ENCODE assay signal across 16 cellular contexts in the genomic region with DNA sequence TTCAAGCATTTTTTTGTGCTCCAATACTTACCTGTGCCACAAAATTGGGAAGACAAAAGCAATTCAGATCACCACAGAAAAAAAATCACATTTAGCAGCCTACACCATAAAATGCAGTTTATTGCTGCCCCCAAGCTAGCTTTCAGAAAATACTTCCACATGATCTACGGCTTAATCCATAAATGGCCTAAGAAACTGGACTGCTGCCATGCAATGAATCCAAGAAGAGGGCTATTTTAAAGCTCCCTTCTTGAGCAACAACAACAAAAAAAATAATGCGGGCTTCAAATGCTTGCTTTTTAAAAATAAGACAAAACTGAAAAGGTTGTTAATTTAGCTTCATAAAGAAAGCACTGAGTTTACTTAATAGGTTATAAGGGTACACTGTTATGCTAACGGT.
"Had no signal": no experiment of that assay in that cellular context is flagged by ENCODE, and none has a peak within 500 bp of the region (broad histone marks: within the 10 kb centered on the region; RNA-seq: fewer than 3 reads in every experiment).

No MANE protein-coding gene starts in this region.

- DNase-seq: activated CD4-positive, alpha-beta T cell treated with anti-CD3 and anti-CD28 coated beads, Interleukin-2, amount 10 ng/mL, durations not matched to agents 7 days and 5 days; activated CD8-positive, alpha-beta T cell treated with anti-CD3 and anti-CD28 coated beads, Interleukin-2, amount 10 ng/mL, durations not matched to agents 7 days and 5 days; activated naive CD4-positive, alpha-beta T cell treated with Interleukin-2 at 50 U/mL for 16 hours; activated naive CD8-positive, alpha-beta T cell treated with anti-CD3 and anti-CD28 coated beads, Interleukin-2, amount 10 ng/mL, durations not matched to agents 7 days and 5 days; activated T-cell treated with anti-CD3 and anti-CD28 coated beads, Interleukin-2, amount 50 U/mL, for 24 hours; colonic mucosa; heart right ventricle; immature natural killer cell; mesendoderm; natural killer cell; stimulated activated CD4-positive, alpha-beta T cell treated with anti-CD3 and anti-CD28 coated beads, Interleukin-12 subunit alpha, Interleukin-12 subunit beta, amount 100 ng/mL, for 4 hours; stimulated activated CD4-positive, alpha-beta T cell treated with anti-CD3 and anti-CD28 coated beads, Interleukin-2, amount 100 ng/mL, for 24 hours; stimulated activated naive CD4-positive, alpha-beta T cell treated with Interleukin-2 at 50 U/mL for 16 hours; substantia nigra; uterus had no signal

- H3K4me3 ChIP-seq: colonic mucosa, heart right ventricle, tibial nerve, uterus had no signal

- ATAC-seq: activated CD8-positive, alpha-beta T cell treated with anti-CD3 and anti-CD28 coated beads, Interleukin-2, amount 10 ng/mL, durations not matched to agents 7 days and 5 days; heart right ventricle; natural killer cell had no signal
